Comparison of ENCODE assay signal across 17 cellular contexts in the genomic region with DNA sequence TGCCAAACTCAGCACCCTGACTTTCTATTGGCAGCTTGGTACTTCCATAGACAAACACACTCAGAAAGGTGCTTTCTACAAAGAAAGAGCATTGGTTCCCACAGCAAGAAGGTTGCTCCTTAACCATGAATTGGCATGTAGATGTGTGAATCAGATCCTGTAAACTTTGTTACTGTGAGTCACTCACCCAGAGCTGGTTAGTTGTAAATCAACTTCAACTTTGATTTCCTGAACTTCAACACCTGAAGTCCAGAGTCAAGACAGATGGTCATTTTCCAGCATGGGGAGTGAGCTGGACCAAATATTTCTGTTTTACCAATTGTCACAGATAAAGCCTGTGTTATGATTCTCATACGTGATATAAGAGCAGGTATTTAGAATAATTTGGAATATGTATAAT.
DNase-seq lines count a peak whose midpoint lies in the region; ATAC-seq, FAIRE-seq and TF ChIP-seq lines count a peak whose summit lies in the region.
"Had no signal": no experiment of that assay in that cellular context is flagged by ENCODE, and none has a peak within 500 bp of the region (broad histone marks: within the 10 kb centered on the region; RNA-seq: fewer than 3 reads in every experiment).

No MANE protein-coding gene starts in this region.

- H3K4me3 Mint-ChIP-seq in HFFc6 (no peak overlapping the region), WTC11 (no peak overlapping the region)
- H3K4me3 Mint-ChIP-seq: memory B cell had no signal

- no peaks in the 10 kb centered on the region for H3K36me3 ChIP-seq in small intestine (ENCODE audit: control insufficient read depth in 2 of 2, insufficient read depth in 2 of 2, low read length in 2 of 2)
- H3K36me3 ChIP-seq: neutrophil had no signal

- CTCF ChIA-PET in WTC11 (lab: Charles Lee) = no interaction called here

- TF ChIP-seq CTCF in HFFc6 (IDR thresholded peaks at IDR 0.05) = no peak
- TF ChIP-seq CTCF in fibroblast of pulmonary artery (IDR thresholded peaks at IDR 0.05; ENCODE audit: low read length, missing control alignments) = no peak
- no peak for TF ChIP-seq CTCF in WTC11 (IDR thresholded peaks at IDR 0.05)

- H3K4me1 Mint-ChIP-seq in HFFc6 (ENCODE audit: low read depth) = peaks cover 19% of the 10 kb centered on the region
- H3K4me1 Mint-ChIP-seq in WTC11 = peaks cover 11% of the 10 kb centered on the region
- H3K4me1 Mint-ChIP-seq: memory B cell had no signal

- H3K4me3 ChIP-seq in fibroblast of pulmonary artery (replicated peaks; ENCODE audit: low read depth, low read length) = no peak overlapping the region
- H3K4me3 ChIP-seq in small intestine (ENCODE audit: low read depth in 1 of 2, low read length in 2 of 2) = no peak overlapping the region
- H3K4me3 ChIP-seq: smooth muscle cell had no signal

- H3K9me3 Mint-ChIP-seq in HFFc6 = peaks cover 4% of the 10 kb centered on the region; the same call in 1 of the 2 replicates
- peaks cover 21% of the 10 kb centered on the region for H3K9me3 Mint-ChIP-seq in WTC11

- H3K27me3 ChIP-seq in small intestine (ENCODE audit: control insufficient read depth in 2 of 2, insufficient read depth in 2 of 2, low read length in 2 of 2) = no peaks in the 10 kb centered on the region
- H3K27me3 ChIP-seq: neutrophil had no signal

- 67 to 87% (median 71%) methylated on average over 1 of the region's 1 CpG for WGBS in small intestine, 3 donors

- H3K27me3 Mint-ChIP-seq in HFFc6 (ENCODE audit: insufficient read depth) = no peaks in the 10 kb centered on the region
- H3K27me3 Mint-ChIP-seq in WTC11 (ENCODE audit: low read depth) = no peaks in the 10 kb centered on the region
- H3K27me3 Mint-ChIP-seq: memory B cell had no signal

- H3K27ac Mint-ChIP-seq in HFFc6 = no peak overlapping the region
- H3K27ac Mint-ChIP-seq in WTC11 = no peak overlapping the region
- H3K27ac Mint-ChIP-seq: activated T-helper 2 cell treated with anti-CD3 and anti-CD28 coated beads, Interferon-gamma antibody, Interleukin-2, Interleukin-4, amounts not matched to agents 10 μg/mL and 5 μg/mL and 100 μg/mL, durations not matched to agents 14 hours and 24 hours and 36 hours; memory B cell had no signal

- no peaks in the 10 kb centered on the region for H3K4me1 ChIP-seq in small intestine (ENCODE audit: control insufficient read depth in 2 of 2, insufficient read depth in 1 of 2, low read depth in 1 of 2, low read length in 1 of 2)

- H3K27ac ChIP-seq in small intestine (ENCODE audit: low read depth in 1 of 2, low read length in 1 of 2) = no peak overlapping the region
- H3K27ac ChIP-seq: neutrophil had no signal

- ATAC-seq in SK-N-SH treated with all-trans-retinoic acid at 6 μM for 48 hours = peak; percentile 74
- no peak for ATAC-seq in WTC11

- H3K9me3 ChIP-seq in small intestine (ENCODE audit: control insufficient read depth, low read depth) = no peaks in the 10 kb centered on the region
- H3K9me3 ChIP-seq: neutrophil had no signal

- no peaks in the 10 kb centered on the region; the same call in 1 of the 2 replicates for H3K36me3 Mint-ChIP-seq in HFFc6 (ENCODE audit: low read depth)
- H3K36me3 Mint-ChIP-seq in WTC11 = peaks cover 6% of the 10 kb centered on the region
- H3K36me3 Mint-ChIP-seq: memory B cell had no signal

- POLR2A ChIA-PET in WTC11 (lab: Charles Lee) = no interaction called here

- FAIRE-seq in small intestine (lab: Jason Lieb, UNC) = peak; percentile 53
- FAIRE-seq: endometrium had no signal

- DNase-seq in HFFc6 = peak; percentile 70
- DNase-seq in fibroblast of pulmonary artery (ENCODE audit: low read depth) = peak; percentile 47
- peak; percentile 62 for DNase-seq in small intestine
- DNase-seq in SHP77 (lab: John Stamatoyannopoulos, UW) = no peak
- no peak for DNase-seq in WTC11 (ENCODE audit: low spot score)
- DNase-seq in activated CD4-positive, alpha-beta T cell treated with anti-CD3 and anti-CD28 coated beads, Interleukin-2, amount 50 U/mL, for 48 hours = no peak
- DNase-seq: activated CD4-positive, alpha-beta T cell treated with anti-CD3 and anti-CD28 coated beads, Interleukin-2, amount 50 U/mL, for 1 hour; aorta; NCI-H1417; NCI-H345; T-helper 2 cell had no signal

TF ChIP-seq in SK-N-SH treated with all-trans-retinoic acid at 6 μM for 48 hours, 23 proteins besides CTCF, POLR2A, EP300 and RAD21 (continues in another document):
- TF ChIP-seq ARNTL (CRISPR knock-in tag; IDR thresholded peaks at IDR 0.05; ENCODE audit: borderline replicate concordance, low read depth) = no peak
- no peak for TF ChIP-seq ZNF8 (CRISPR knock-in tag; IDR thresholded peaks at IDR 0.05)
- TF ChIP-seq CSDC2 (CRISPR knock-in tag; IDR thresholded peaks at IDR 0.05) = no peak
- no peak for TF ChIP-seq ZFP30 (CRISPR knock-in tag; IDR thresholded peaks at IDR 0.05)
- TF ChIP-seq GLIS3 (CRISPR knock-in tag; IDR thresholded peaks at IDR 0.05) = no peak
- TF ChIP-seq ZC3H10 (CRISPR knock-in tag; IDR thresholded peaks at IDR 0.05) = 0 out of 2 replicates have a peak, but pooled peaks have one; percentile 70
- TF ChIP-seq, protein P1, sequence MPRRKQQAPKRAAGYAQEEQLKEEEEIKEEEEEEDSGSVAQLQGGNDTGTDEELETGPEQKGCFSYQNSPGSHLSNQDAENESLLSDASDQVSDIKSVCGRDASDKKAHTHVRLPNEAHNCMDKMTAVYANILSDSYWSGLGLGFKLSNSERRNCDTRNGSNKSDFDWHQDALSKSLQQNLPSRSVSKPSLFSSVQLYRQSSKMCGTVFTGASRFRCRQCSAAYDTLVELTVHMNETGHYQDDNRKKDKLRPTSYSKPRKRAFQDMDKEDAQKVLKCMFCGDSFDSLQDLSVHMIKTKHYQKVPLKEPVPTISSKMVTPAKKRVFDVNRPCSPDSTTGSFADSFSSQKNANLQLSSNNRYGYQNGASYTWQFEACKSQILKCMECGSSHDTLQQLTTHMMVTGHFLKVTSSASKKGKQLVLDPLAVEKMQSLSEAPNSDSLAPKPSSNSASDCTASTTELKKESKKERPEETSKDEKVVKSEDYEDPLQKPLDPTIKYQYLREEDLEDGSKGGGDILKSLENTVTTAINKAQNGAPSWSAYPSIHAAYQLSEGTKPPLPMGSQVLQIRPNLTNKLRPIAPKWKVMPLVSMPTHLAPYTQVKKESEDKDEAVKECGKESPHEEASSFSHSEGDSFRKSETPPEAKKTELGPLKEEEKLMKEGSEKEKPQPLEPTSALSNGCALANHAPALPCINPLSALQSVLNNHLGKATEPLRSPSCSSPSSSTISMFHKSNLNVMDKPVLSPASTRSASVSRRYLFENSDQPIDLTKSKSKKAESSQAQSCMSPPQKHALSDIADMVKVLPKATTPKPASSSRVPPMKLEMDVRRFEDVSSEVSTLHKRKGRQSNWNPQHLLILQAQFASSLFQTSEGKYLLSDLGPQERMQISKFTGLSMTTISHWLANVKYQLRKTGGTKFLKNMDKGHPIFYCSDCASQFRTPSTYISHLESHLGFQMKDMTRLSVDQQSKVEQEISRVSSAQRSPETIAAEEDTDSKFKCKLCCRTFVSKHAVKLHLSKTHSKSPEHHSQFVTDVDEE (CRISPR knock-in tag; IDR thresholded peaks at IDR 0.05) = no peak

TF ChIP-seq in WTC11, 78 proteins besides CTCF, POLR2A, EP300 and RAD21 (continues in another document):
- TF ChIP-seq OVOL2 (CRISPR knock-in tag; IDR thresholded peaks at IDR 0.05; ENCODE audit: borderline replicate concordance) (no peak), NR2C2 (CRISPR knock-in tag; IDR thresholded peaks at IDR 0.05) (no peak), FOXJ3 (CRISPR knock-in tag; IDR thresholded peaks at IDR 0.05; ENCODE audit: borderline replicate concordance) (no peak), TP53 (CRISPR knock-in tag; IDR thresholded peaks at IDR 0.05) (no peak), FOXK1 (CRISPR knock-in tag; IDR thresholded peaks at IDR 0.05) (no peak)
- TF ChIP-seq, protein P2, sequence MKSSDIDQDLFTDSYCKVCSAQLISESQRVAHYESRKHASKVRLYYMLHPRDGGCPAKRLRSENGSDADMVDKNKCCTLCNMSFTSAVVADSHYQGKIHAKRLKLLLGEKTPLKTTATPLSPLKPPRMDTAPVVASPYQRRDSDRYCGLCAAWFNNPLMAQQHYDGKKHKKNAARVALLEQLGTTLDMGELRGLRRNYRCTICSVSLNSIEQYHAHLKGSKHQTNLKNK (CRISPR knock-in tag; IDR thresholded peaks at IDR 0.05) = no peak
- TF ChIP-seq, protein P3, sequence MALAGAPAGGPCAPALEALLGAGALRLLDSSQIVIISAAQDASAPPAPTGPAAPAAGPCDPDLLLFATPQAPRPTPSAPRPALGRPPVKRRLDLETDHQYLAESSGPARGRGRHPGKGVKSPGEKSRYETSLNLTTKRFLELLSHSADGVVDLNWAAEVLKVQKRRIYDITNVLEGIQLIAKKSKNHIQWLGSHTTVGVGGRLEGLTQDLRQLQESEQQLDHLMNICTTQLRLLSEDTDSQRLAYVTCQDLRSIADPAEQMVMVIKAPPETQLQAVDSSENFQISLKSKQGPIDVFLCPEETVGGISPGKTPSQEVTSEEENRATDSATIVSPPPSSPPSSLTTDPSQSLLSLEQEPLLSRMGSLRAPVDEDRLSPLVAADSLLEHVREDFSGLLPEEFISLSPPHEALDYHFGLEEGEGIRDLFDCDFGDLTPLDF (CRISPR knock-in tag; IDR thresholded peaks at IDR 0.05) = no peak
- TF ChIP-seq, protein P4, sequence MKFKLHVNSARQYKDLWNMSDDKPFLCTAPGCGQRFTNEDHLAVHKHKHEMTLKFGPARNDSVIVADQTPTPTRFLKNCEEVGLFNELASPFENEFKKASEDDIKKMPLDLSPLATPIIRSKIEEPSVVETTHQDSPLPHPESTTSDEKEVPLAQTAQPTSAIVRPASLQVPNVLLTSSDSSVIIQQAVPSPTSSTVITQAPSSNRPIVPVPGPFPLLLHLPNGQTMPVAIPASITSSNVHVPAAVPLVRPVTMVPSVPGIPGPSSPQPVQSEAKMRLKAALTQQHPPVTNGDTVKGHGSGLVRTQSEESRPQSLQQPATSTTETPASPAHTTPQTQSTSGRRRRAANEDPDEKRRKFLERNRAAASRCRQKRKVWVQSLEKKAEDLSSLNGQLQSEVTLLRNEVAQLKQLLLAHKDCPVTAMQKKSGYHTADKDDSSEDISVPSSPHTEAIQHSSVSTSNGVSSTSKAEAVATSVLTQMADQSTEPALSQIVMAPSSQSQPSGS (CRISPR knock-in tag; IDR thresholded peaks at IDR 0.05; ENCODE audit: borderline replicate concordance, low read depth) = no peak

Comparison
In these comparisons a context has a peak if more than half of its experiments do, and no peak if none do; other contexts are left out.
1. DNase-seq: peak in HFFc6 (single experiment), fibroblast of pulmonary artery (single experiment) and small intestine (single experiment); none in SHP77 (0 of 2), WTC11 (single experiment) and activated CD4-positive, alpha-beta T cell treated with anti-CD3 and anti-CD28 coated beads, Interleukin-2, amount 50 U/mL, for 48 hours (0 of 2).